1 cellular context compared by ENCODE assay signal in the genomic region with DNA sequence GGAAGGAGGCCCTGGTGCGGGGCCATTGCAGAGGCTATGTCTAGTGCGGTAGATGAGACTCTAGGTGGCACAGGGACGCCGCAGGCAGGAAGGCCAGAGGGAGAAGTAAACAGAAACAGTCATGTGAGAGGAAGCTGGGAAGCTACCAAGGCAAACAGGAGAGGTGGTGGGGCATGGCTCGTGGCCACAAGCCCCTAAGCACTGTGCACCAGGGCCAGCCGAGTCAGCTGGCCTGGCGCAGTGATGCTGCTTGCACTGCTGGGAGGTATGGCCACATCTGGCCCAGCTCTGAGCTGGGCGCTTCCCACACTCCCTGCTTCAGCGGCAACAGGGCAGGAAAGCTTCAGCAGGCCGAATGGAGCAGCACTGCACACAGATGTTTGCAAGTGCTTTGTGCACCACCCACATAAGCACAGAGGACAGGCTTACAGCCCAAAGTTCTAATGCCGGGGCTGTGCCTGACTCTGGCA.
TF ChIP-seq lines count a peak whose summit lies in the region.

No MANE protein-coding gene starts in this region.

TF ChIP-seq in K562, 482 proteins besides CTCF, POLR2A, EP300 and RAD21 (continued from another document):
- TF ChIP-seq, protein P1, sequence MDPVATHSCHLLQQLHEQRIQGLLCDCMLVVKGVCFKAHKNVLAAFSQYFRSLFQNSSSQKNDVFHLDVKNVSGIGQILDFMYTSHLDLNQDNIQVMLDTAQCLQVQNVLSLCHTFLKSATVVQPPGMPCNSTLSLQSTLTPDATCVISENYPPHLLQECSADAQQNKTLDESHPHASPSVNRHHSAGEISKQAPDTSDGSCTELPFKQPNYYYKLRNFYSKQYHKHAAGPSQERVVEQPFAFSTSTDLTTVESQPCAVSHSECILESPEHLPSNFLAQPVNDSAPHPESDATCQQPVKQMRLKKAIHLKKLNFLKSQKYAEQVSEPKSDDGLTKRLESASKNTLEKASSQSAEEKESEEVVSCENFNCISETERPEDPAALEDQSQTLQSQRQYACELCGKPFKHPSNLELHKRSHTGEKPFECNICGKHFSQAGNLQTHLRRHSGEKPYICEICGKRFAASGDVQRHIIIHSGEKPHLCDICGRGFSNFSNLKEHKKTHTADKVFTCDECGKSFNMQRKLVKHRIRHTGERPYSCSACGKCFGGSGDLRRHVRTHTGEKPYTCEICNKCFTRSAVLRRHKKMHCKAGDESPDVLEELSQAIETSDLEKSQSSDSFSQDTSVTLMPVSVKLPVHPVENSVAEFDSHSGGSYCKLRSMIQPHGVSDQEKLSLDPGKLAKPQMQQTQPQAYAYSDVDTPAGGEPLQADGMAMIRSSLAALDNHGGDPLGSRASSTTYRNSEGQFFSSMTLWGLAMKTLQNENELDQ (CRISPR knock-in tag; IDR thresholded peaks at IDR 0.05; ENCODE audit: borderline replicate concordance) = no peak
- TF ChIP-seq GTF2B (IDR thresholded peaks at IDR 0.05; ENCODE audit: extremely low read depth, insufficient read length) = no peak
- TF ChIP-seq SMARCA4 (IDR thresholded peaks at IDR 0.05) = no peak
- TF ChIP-seq, protein P2, sequence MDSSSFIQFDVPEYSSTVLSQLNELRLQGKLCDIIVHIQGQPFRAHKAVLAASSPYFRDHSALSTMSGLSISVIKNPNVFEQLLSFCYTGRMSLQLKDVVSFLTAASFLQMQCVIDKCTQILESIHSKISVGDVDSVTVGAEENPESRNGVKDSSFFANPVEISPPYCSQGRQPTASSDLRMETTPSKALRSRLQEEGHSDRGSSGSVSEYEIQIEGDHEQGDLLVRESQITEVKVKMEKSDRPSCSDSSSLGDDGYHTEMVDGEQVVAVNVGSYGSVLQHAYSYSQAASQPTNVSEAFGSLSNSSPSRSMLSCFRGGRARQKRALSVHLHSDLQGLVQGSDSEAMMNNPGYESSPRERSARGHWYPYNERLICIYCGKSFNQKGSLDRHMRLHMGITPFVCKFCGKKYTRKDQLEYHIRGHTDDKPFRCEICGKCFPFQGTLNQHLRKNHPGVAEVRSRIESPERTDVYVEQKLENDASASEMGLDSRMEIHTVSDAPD (CRISPR knock-in tag; IDR thresholded peaks at IDR 0.05) = no peak
